Comparison of ENCODE assay signal across 8 cellular contexts in the genomic region with DNA sequence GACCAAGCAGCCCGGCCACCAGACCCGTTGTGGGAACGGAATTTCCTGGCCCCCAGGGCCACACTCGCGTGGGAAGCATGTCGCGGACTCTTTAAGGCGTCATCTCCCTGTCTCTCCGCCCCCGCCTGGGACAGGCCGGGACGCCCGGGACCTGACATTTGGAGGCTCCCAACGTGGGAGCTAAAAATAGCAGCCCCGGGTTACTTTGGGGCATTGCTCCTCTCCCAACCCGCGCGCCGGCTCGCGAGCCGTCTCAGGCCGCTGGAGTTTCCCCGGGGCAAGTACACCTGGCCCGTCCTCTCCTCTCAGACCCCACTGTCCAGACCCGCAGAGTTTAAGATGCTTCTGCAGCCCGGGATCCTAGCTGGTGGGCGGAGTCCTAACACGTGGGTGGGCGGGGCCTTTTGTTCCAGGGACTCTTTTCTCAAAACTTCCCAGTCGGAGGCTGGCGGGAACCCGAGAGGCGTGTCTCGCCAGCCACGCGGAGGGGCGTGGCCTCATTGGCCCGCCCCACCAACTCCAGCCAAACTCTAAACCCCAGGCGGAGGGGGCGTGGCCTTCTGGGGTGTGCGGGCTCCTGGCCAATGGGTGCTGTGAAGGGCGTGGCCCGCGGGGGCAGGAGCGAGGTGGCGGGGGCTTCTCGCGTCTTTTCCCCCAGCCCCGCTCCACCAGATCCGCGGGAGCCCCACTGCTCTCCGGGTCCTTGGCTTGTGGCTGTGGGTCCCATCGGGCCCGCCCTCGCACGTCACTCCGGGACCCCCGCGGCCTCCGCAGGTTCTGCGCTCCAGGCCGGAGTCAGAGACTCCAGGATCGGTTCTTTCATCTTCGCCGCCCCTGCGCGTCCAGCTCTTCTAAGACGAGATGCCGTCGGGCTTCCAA. TPM values are rescaled to one million over a fixed set of nuclear protein-coding genes. Genes with fewer than 3 reads are reported as not detected.
DNase-seq lines count a peak whose midpoint lies in the region; ATAC-seq and TF ChIP-seq lines count a peak whose summit lies in the region.

A gene (plus strand): TSS at position 645 of the 879 bp plus-strand sequence. CDS start 217 bp downstream, at position 862.

- H3K4me3 Mint-ChIP-seq in activated naive CD8-positive, alpha-beta T cell treated with anti-CD3 and anti-CD28 coated beads for 36 hours, result peak within 1 kb of the TSS; percentile 76

- ATAC-seq in GM21360 (IDR thresholded peaks at IDR 0.05; ENCODE audit: unreplicated experiment), result peak; percentile 51

- peaks cover 19% of the 10 kb centered on the region for H3K27me3 Mint-ChIP-seq in activated naive CD8-positive, alpha-beta T cell treated with anti-CD3 and anti-CD28 coated beads for 36 hours

- H3K36me3 Mint-ChIP-seq in activated naive CD8-positive, alpha-beta T cell treated with anti-CD3 and anti-CD28 coated beads for 36 hours, result no peaks in the 10 kb centered on the region

- peaks cover 7 to 16% (median 11%) of the 10 kb centered on the region in 11 experiments; a peak in 19 of 22 replicates for H3K27me3 ChIP-seq in BLaER1 treated with 17β-estradiol and CSF1 and Interleukin-3, amounts not matched to agents 10 nM and 100 nM
- H3K27me3 ChIP-seq in Loucy (ENCODE audit: insufficient read depth, low read length, poor library complexity, severe bottlenecking) (no peaks in the 10 kb centered on the region), SU-DHL-6 (ENCODE audit: low read length) (no peaks in the 10 kb centered on the region)

- H2AFZ ChIP-seq in Loucy (ENCODE audit: low read length) (peak within 1 kb of the TSS; percentile 83), SU-DHL-6 (ENCODE audit: low read depth, low read length, severe bottlenecking) (no peak within 1 kb of the TSS)

- peaks cover 22% of the 10 kb centered on the region for H3K4me1 Mint-ChIP-seq in activated naive CD8-positive, alpha-beta T cell treated with anti-CD3 and anti-CD28 coated beads for 36 hours

- peak within 1 kb of the TSS; percentile 55 to 83 (median 72); a peak in 21 of 22 replicates for H3K9ac ChIP-seq in BLaER1 treated with 17β-estradiol and CSF1 and Interleukin-3, amounts not matched to agents 10 nM and 100 nM
- peak within 1 kb of the TSS; percentile 18 for H3K9ac ChIP-seq in Loucy (ENCODE audit: low read depth, low read length, poor library complexity, severe bottlenecking)
- H3K9ac ChIP-seq in SU-DHL-6 (ENCODE audit: low read length), result no peak within 1 kb of the TSS

- H3K9me3 Mint-ChIP-seq in activated naive CD8-positive, alpha-beta T cell treated with anti-CD3 and anti-CD28 coated beads for 36 hours, result no peaks in the 10 kb centered on the region

- H4K20me1 ChIP-seq in BLaER1 treated with 17β-estradiol and CSF1 and Interleukin-3, amounts not matched to agents 10 nM and 100 nM, result no peaks in the 10 kb centered on the region; a peak in 2 of 22 replicates
- H4K20me1 ChIP-seq in Loucy (ENCODE audit: insufficient read depth, low read length, poor library complexity, severe bottlenecking), result no peaks in the 10 kb centered on the region
- no peaks in the 10 kb centered on the region for H4K20me1 ChIP-seq in SU-DHL-6 (ENCODE audit: low read depth, low read length)

- H3K4me1 ChIP-seq in BLaER1 treated with 17β-estradiol and CSF1 and Interleukin-3, amounts not matched to agents 10 nM and 100 nM, result peaks cover 24 to 37% (median 29%) of the 10 kb centered on the region in 10 experiments
- peaks cover 13% of the 10 kb centered on the region for H3K4me1 ChIP-seq in Loucy (ENCODE audit: insufficient read depth, low read length, poor library complexity, severe bottlenecking)

- peak within 1 kb of the TSS; percentile 84 for H3K27ac Mint-ChIP-seq in activated naive CD8-positive, alpha-beta T cell treated with anti-CD3 and anti-CD28 coated beads for 36 hours

- peak within 1 kb of the TSS in 10 of 11 experiments; percentile 18 to 85 (median 72); a peak in 19 of 22 replicates for H3K27ac ChIP-seq in BLaER1 treated with 17β-estradiol and CSF1 and Interleukin-3, amounts not matched to agents 10 nM and 100 nM
- H3K27ac ChIP-seq in SU-DHL-6 (ENCODE audit: low read depth, low read length), result no peak within 1 kb of the TSS

- no peaks in the 10 kb centered on the region for H3K9me3 ChIP-seq in BLaER1 treated with 17β-estradiol and CSF1 and Interleukin-3, amounts not matched to agents 10 nM and 100 nM (replicated peaks in 1 of 11)
- H3K9me3 ChIP-seq in Loucy (ENCODE audit: insufficient read depth, low read depth, low read length), result no peaks in the 10 kb centered on the region
- H3K9me3 ChIP-seq in SU-DHL-6 (ENCODE audit: insufficient read depth, low read length), result no peaks in the 10 kb centered on the region

- 0 out of 2 replicates have a peak, but pooled peaks cover 3% of the 10 kb centered on the region for H3F3A ChIP-seq in Loucy (ENCODE audit: low read depth)
- H3F3A ChIP-seq in SU-DHL-6 (ENCODE audit: insufficient read depth), result peaks cover 4% of the 10 kb centered on the region; the same call in 1 of the 2 replicates

- H3K79me2 ChIP-seq in Loucy (ENCODE audit: insufficient read depth, low read length) (no peaks in the 10 kb centered on the region), SU-DHL-6 (ENCODE audit: insufficient read depth, low read length) (no peaks in the 10 kb centered on the region)

- no peaks in the 10 kb centered on the region for H3K36me3 ChIP-seq in BLaER1 treated with 17β-estradiol and CSF1 and Interleukin-3, amounts not matched to agents 10 nM and 100 nM
- H3K36me3 ChIP-seq in Loucy (ENCODE audit: insufficient read depth, low read length) (no peaks in the 10 kb centered on the region), SU-DHL-6 (ENCODE audit: low read length) (no peaks in the 10 kb centered on the region)

- TF ChIP-seq CTCF in Loucy (conservative IDR thresholded peaks at IDR 0.05; ENCODE audit: low read length), result no peak
- no peak for TF ChIP-seq CTCF in SU-DHL-6 (IDR thresholded peaks at IDR 0.05; ENCODE audit: insufficient read depth, low read length, poor library complexity, severe bottlenecking)

- peak; percentile 94 for DNase-seq in activated naive CD8-positive, alpha-beta T cell treated with anti-CD3 and anti-CD28 coated beads for 36 hours
- DNase-seq in glomerular visceral epithelial cell (ENCODE audit: extremely low spot score) (peak; percentile 93), occipital lobe (lab: John Stamatoyannopoulos, UW) (peak; percentile 42), superior temporal gyrus (ENCODE audit: extremely low spot score) (peak; percentile 47)

- peak within 1 kb of the TSS; percentile 98 to 100 (median 100) for H3K4me2 ChIP-seq in BLaER1 treated with 17β-estradiol and CSF1 and Interleukin-3, amounts not matched to agents 10 nM and 100 nM
- H3K4me2 ChIP-seq in Loucy (ENCODE audit: low read depth, low read length, poor library complexity, severe bottlenecking), result peak within 1 kb of the TSS; percentile 90
- peak within 1 kb of the TSS; percentile 54 for H3K4me2 ChIP-seq in SU-DHL-6 (ENCODE audit: low read depth, low read length, poor library complexity, severe bottlenecking)

- peak within 1 kb of the TSS; percentile 58 to 75 (median 64) for H3K4me3 ChIP-seq in BLaER1 treated with 17β-estradiol and CSF1 and Interleukin-3, amounts not matched to agents 10 nM and 100 nM
- peak within 1 kb of the TSS; percentile 69 for H3K4me3 ChIP-seq in Loucy (ENCODE audit: low read length, poor library complexity, severe bottlenecking)
- peak within 1 kb of the TSS; percentile 31 for H3K4me3 ChIP-seq in SU-DHL-6 (ENCODE audit: insufficient read depth, low read length, poor library complexity, severe bottlenecking)

- H3K9me2 ChIP-seq in Loucy (replicated peaks; ENCODE audit: low read depth, low read length), result no peaks in the 10 kb centered on the region
- H3K9me2 ChIP-seq in SU-DHL-6 (replicated peaks; ENCODE audit: insufficient read depth, low read length), result no peaks in the 10 kb centered on the region

RNA-seq across cellular contexts. Expression of the gene that starts here (rescaled TPM):
- total RNA-seq in activated naive CD8-positive, alpha-beta T cell treated with anti-CD3 and anti-CD28 coated beads for 36 hours, result under 1 TPM; 0.54 to 0.56 TPM
- total RNA-seq in occipital lobe, result 0.16 TPM

Comparison
In these comparisons a context has a peak if more than half of its experiments do, and no peak if none do; other contexts are left out.
1. Peak in DNase-seq in activated naive CD8-positive, alpha-beta T cell treated with anti-CD3 and anti-CD28 coated beads for 36 hours; RNA of the gene not detected or under 1 TPM.
2. Peak in DNase-seq in occipital lobe; RNA of the gene not detected or under 1 TPM.
3. DNase-seq: peak in every context shown above with its lines; median percentile 94 in activated naive CD8-positive, alpha-beta T cell treated with anti-CD3 and anti-CD28 coated beads for 36 hours; 93 in glomerular visceral epithelial cell; 47 in superior temporal gyrus; 42 in occipital lobe.